12 cellular contexts compared by ENCODE assay signal in the genomic region with DNA sequence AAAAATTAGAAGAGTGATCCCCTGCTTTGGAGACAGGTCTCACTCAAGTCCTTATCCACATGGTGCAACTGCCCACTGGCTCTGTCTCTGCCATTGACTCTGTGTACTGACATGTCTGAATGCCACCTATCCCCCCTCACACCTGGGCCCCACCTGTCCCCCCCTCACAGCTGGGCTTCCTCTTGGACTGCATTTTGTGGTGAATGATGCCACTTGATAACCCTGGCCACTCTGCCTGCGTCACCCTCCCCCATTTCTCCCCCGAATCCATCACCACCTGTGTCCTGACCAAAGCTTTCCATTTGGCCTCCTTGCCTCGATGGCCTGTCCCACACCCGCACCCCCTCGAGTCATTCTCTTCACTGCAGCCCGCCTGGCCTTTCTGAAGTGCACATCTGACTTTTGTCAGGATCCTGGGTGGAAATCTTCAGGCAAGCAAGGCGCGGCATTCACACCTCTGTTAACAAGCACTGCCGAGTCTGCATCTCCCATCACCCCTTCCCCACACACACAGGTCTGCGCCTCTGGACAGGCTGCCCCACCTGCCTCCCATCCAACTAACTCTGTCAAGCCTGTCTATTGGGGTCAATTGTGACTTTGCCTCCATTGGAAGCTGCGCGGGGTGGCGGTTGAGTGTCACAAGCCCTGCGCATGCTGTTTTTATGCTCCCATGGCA.
A peak's percentile ranks its signal among the peaks of the same experiment; 100 is the strongest.
DNase-seq lines count a peak whose midpoint lies in the region; ATAC-seq and TF ChIP-seq lines count a peak whose summit lies in the region.
"Had no signal": no experiment of that assay in that cellular context is flagged by ENCODE, and none has a peak within 500 bp of the region (broad histone marks: within the 10 kb centered on the region; RNA-seq: fewer than 3 reads in every experiment).

No MANE protein-coding gene starts in this region.

- no peaks in the 10 kb centered on the region for H3K9me2 ChIP-seq in SK-N-SH

- TF ChIP-seq CTCF in SK-N-SH (IDR thresholded peaks at IDR 0.05) (no peak), retinal pigment epithelial cell (conservative IDR thresholded peaks at IDR 0.05; ENCODE audit: low read depth, low read length) (no peak), type B pancreatic cell (conservative IDR thresholded peaks at IDR 0.05) (no peak)

- H2AFZ ChIP-seq in SK-N-SH (ENCODE audit: low read depth), result no peak overlapping the region

- H3K79me2 ChIP-seq in SK-N-SH (ENCODE audit: insufficient read depth), result peaks cover 88% of the 10 kb centered on the region

- H3K4me1 ChIP-seq in SK-N-SH (ENCODE audit: control insufficient read depth in 1 of 2, insufficient read depth in 2 of 2, low read depth in 1 of 2, low read length in 1 of 2), result peaks cover 11 to 29% of the 10 kb centered on the region in 2 experiments
- H3K4me1 ChIP-seq in duodenal mucosa (ENCODE audit: control insufficient read depth in 1 of 2, insufficient read depth in 2 of 2, low read length in 2 of 2), result peaks cover 55 to 62% of the 10 kb centered on the region in 2 donors

- ATAC-seq in SK-N-SH treated with all-trans-retinoic acid at 6 μM for 48 hours (no peak), HG02981 (IDR thresholded peaks at IDR 0.05; ENCODE audit: unreplicated experiment) (no peak)
- ATAC-seq: left lobe of liver had no signal

- H3F3A ChIP-seq in SK-N-SH (replicated peaks; ENCODE audit: insufficient read depth), result peaks cover 96% of the 10 kb centered on the region

- no peak; a peak in 1 of 4 replicates for TF ChIP-seq EP300 in SK-N-SH (IDR thresholded peaks at IDR 0.05; ENCODE audit: borderline replicate concordance in 1 of 2, low read depth in 1 of 2, low read length in 1 of 2)

- H3K4me2 ChIP-seq in SK-N-SH, result peak overlapping the region; percentile 89

- H3K27ac Mint-ChIP-seq in type B pancreatic cell, result no peak overlapping the region

- TF ChIP-seq RAD21 in SK-N-SH (IDR thresholded peaks at IDR 0.05; ENCODE audit: low read length), result no peak

- DNase-seq in SK-N-SH, result no peak
- peak; percentile 84 for DNase-seq in RKO (ENCODE audit: low spot score)
- no peak for DNase-seq in retinal pigment epithelial cell (ENCODE audit: low read depth)
- no peak for DNase-seq in NCI-H1092 (lab: John Stamatoyannopoulos, UW)
- DNase-seq in type B pancreatic cell (ENCODE audit: extremely low spot score, unreplicated experiment), result no peak
- DNase-seq: NCI-H187; stimulated activated CD4-positive, alpha-beta T cell treated with anti-CD3 and anti-CD28 coated beads, Interleukin-4, amount 100 ng/mL, for 24 hours had no signal

- H3K4me1 Mint-ChIP-seq in type B pancreatic cell (ENCODE audit: unreplicated experiment), result peaks cover 18% of the 10 kb centered on the region

- H4K20me1 ChIP-seq in SK-N-SH (ENCODE audit: insufficient read depth), result peaks cover 37% of the 10 kb centered on the region

- H3K9me3 ChIP-seq in SK-N-SH, result no peaks in the 10 kb centered on the region
- no peaks in the 10 kb centered on the region for H3K9me3 ChIP-seq in duodenal mucosa (ENCODE audit: control insufficient read depth in 1 of 2, low read length in 2 of 2)

- peaks cover 40% of the 10 kb centered on the region for H3K27me3 Mint-ChIP-seq in type B pancreatic cell

- CTCF ChIA-PET in SK-N-SH (lab: Yijun Ruan, JAX), result interaction anchor here (1.0 to 2.0 kb wide), 4 partner anchors 34 to 131 kb away, joined by 3 to 8 read pairs (median 4); no protein-coding TSS in a partner anchor

- no peaks in the 10 kb centered on the region for H3K27me3 ChIP-seq in SK-N-SH (ENCODE audit: insufficient read depth)
- no peaks in the 10 kb centered on the region for H3K27me3 ChIP-seq in duodenal mucosa (ENCODE audit: control insufficient read depth in 1 of 2, insufficient read depth in 2 of 2, low read length in 2 of 2)

- 64% methylated on average over 14 of the region's 14 CpGs for WGBS in SK-N-SH (ENCODE audit: low lambda C conversion rate)

- no peaks in the 10 kb centered on the region for H3K36me3 Mint-ChIP-seq in type B pancreatic cell

- H3K4me3 ChIP-seq in SK-N-SH (ENCODE audit: low read depth in 2 of 2, low read length in 1 of 2), result peak overlapping the region; percentile 62 to 68; a peak in 3 of 4 replicates
- peak overlapping the region; percentile 34 to 68 for H3K4me3 ChIP-seq in duodenal mucosa (ENCODE audit: low read depth in 1 of 2, low read length in 2 of 2)
- peak overlapping the region; percentile 81 for H3K4me3 ChIP-seq in retinal pigment epithelial cell (ENCODE audit: low read length)

- H3K4me3 Mint-ChIP-seq in type B pancreatic cell, result no peak overlapping the region

- H3K27ac ChIP-seq in SK-N-SH (ENCODE audit: low read depth in 2 of 2, low read length in 1 of 2) (peak overlapping the region; percentile 94 to 100), duodenal mucosa (ENCODE audit: low read depth, low read length) (no peak overlapping the region)
- H3K27ac ChIP-seq: 22Rv1 had no signal

- peak overlapping the region; percentile 98 for H3K9ac ChIP-seq in SK-N-SH
- peak overlapping the region in 1 of 2 donors; percentile 90 for H3K9ac ChIP-seq in duodenal mucosa (ENCODE audit: low read depth in 1 of 2, low read length in 2 of 2)

- POLR2A ChIA-PET in SK-N-SH (lab: Yijun Ruan, JAX), result no interaction called here

- no peaks in the 10 kb centered on the region for H3K9me3 Mint-ChIP-seq in type B pancreatic cell

- H3K36me3 ChIP-seq in SK-N-SH (replicated peaks in 1 of 2; ENCODE audit: control insufficient read depth in 1 of 2, insufficient read depth in 2 of 2, low read length in 1 of 2) (peaks cover 4 to 45% of the 10 kb centered on the region in 2 experiments), duodenal mucosa (ENCODE audit: control insufficient read depth in 1 of 2, insufficient read depth in 2 of 2, low read length in 2 of 2) (peaks cover 0 to 3% of the 10 kb centered on the region in 2 donors)

TF ChIP-seq in SK-N-SH, 30 proteins besides CTCF, POLR2A, EP300 and RAD21 (continues in another document):
- TF ChIP-seq, protein P1, sequence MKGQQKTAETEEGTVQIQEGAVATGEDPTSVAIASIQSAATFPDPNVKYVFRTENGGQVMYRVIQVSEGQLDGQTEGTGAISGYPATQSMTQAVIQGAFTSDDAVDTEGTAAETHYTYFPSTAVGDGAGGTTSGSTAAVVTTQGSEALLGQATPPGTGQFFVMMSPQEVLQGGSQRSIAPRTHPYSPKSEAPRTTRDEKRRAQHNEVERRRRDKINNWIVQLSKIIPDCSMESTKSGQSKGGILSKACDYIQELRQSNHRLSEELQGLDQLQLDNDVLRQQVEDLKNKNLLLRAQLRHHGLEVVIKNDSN (IDR thresholded peaks at IDR 0.05; ENCODE audit: borderline replicate concordance, low read depth), result no peak
- TF ChIP-seq SIN3A (IDR thresholded peaks at IDR 0.05; ENCODE audit: borderline replicate concordance, low read depth, low read length) (no peak; the same call in 1 of the 2 replicates), MEF2A (IDR thresholded peaks at IDR 0.05; ENCODE audit: borderline replicate concordance, low read depth) (no peak), GATA2 (CRISPR knock-in tag; IDR thresholded peaks at IDR 0.05) (no peak), JUND (IDR thresholded peaks at IDR 0.05) (0 out of 2 replicates have a peak, but pooled peaks have one; percentile 6), RXRA (IDR thresholded peaks at IDR 0.05; ENCODE audit: borderline replicate concordance, low read depth) (no peak), RCOR1 (IDR thresholded peaks at IDR 0.05; ENCODE audit: low read length) (no peak), FOXJ3 (CRISPR knock-in tag; IDR thresholded peaks at IDR 0.05) (no peak), FOXM1 (IDR thresholded peaks at IDR 0.05; ENCODE audit: low read depth) (no peak)
- TF ChIP-seq, protein P2, sequence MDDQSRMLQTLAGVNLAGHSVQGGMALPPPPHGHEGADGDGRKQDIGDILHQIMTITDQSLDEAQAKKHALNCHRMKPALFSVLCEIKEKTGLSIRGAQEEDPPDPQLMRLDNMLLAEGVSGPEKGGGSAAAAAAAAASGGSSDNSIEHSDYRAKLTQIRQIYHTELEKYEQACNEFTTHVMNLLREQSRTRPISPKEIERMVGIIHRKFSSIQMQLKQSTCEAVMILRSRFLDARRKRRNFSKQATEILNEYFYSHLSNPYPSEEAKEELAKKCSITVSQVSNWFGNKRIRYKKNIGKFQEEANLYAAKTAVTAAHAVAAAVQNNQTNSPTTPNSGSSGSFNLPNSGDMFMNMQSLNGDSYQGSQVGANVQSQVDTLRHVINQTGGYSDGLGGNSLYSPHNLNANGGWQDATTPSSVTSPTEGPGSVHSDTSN (IDR thresholded peaks at IDR 0.05), result 0 out of 2 replicates have a peak, but pooled peaks have one; percentile 8

TF ChIP-seq in SK-N-SH treated with all-trans-retinoic acid at 6 μM for 48 hours, 23 proteins besides CTCF, POLR2A, EP300 and RAD21:
- no peak for TF ChIP-seq ARNTL (CRISPR knock-in tag; IDR thresholded peaks at IDR 0.05; ENCODE audit: borderline replicate concordance, low read depth)
- no peak for TF ChIP-seq ZNF565 (CRISPR knock-in tag; conservative IDR thresholded peaks at IDR 0.05; ENCODE audit: low read depth)
- no peak for TF ChIP-seq ZNF70 (CRISPR knock-in tag; IDR thresholded peaks at IDR 0.05)
- TF ChIP-seq, protein P3, sequence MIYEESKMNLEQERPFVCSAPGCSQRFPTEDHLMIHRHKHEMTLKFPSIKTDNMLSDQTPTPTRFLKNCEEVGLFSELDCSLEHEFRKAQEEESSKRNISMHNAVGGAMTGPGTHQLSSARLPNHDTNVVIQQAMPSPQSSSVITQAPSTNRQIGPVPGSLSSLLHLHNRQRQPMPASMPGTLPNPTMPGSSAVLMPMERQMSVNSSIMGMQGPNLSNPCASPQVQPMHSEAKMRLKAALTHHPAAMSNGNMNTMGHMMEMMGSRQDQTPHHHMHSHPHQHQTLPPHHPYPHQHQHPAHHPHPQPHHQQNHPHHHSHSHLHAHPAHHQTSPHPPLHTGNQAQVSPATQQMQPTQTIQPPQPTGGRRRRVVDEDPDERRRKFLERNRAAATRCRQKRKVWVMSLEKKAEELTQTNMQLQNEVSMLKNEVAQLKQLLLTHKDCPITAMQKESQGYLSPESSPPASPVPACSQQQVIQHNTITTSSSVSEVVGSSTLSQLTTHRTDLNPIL (CRISPR knock-in tag; IDR thresholded peaks at IDR 0.05; ENCODE audit: low read depth), result no peak
